Comparison of ENCODE assay signal across 33 cellular contexts in the genomic region with DNA sequence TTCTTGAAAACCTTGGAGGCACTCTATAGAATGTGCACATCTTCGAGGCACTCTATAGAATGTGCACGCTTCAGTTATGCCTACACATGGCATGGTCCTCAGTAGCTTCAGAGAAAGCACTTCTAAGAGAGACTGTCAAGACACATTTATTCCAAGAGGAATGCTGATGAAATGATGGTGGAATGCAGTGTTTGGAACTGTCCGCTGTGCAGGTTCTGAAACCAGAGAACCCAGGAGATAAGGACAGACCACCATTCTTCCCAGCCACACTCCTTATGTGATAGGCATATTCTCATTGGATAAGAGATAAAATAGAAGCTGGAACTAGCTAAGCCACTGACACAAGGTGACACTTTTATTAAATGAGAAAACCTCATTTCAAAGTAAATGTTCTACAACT.
"Had no signal": no experiment of that assay in that cellular context is flagged by ENCODE, and none has a peak within 500 bp of the region (broad histone marks: within the 10 kb centered on the region; RNA-seq: fewer than 3 reads in every experiment).

No MANE protein-coding gene starts in this region.

- H3K9me3 Mint-ChIP-seq: activated B cell treated with CpG ODN at 0.5 μM for 24 hours; activated CD4-positive, alpha-beta memory T cell treated with anti-CD3 and anti-CD28 coated beads for 36 hours; activated naive CD4-positive, alpha-beta T cell treated with anti-CD3 and anti-CD28 coated beads for 36 hours; activated naive CD8-positive, alpha-beta T cell treated with anti-CD3 and anti-CD28 coated beads, Interleukin-2, amount 50 U/mL, for 24 hours; activated T-cell treated with anti-CD3 and anti-CD28 coated beads, Interleukin-2, amount 50 U/mL, for 4 hours; activated T-helper 1 cell treated with anti-CD3 and anti-CD28 coated beads, Interleukin-12 subunit alpha, Interleukin-12 subunit beta, Interleukin-2, Interleukin-4 antibody, amounts not matched to agents 30 ng/mL and 10 ng/mL and 1 ng/mL, durations not matched to agents 14 hours and 24 hours and 36 hours had no signal

- H3K27me3 ChIP-seq: brain microvascular endothelial cell, SJSA1 had no signal

- H3K36me3 Mint-ChIP-seq: activated CD4-positive, alpha-beta memory T cell treated with anti-CD3 and anti-CD28 coated beads for 36 hours; activated naive CD8-positive, alpha-beta T cell; T-cell had no signal

- H3K27ac ChIP-seq: brain microvascular endothelial cell, KMS-11, SJSA1, VCaP had no signal

- H3K27ac Mint-ChIP-seq: activated B cell treated with CpG ODN at 0.5 μM for 24 hours; activated CD4-positive, alpha-beta memory T cell treated with anti-CD3 and anti-CD28 coated beads for 36 hours; activated naive CD4-positive, alpha-beta T cell treated with anti-CD3 and anti-CD28 coated beads for 36 hours; activated naive CD8-positive, alpha-beta T cell; activated naive CD8-positive, alpha-beta T cell treated with anti-CD3 and anti-CD28 coated beads, Interleukin-2, amount 50 U/mL, for 24 hours; activated T-helper 1 cell treated with anti-CD3 and anti-CD28 coated beads, Interleukin-12 subunit alpha, Interleukin-12 subunit beta, Interleukin-2, Interleukin-4 antibody, amounts not matched to agents 30 ng/mL and 10 ng/mL and 1 ng/mL, durations not matched to agents 14 hours and 24 hours and 36 hours; T-cell had no signal

- DNase-seq: activated B cell treated with CpG ODN at 0.5 μM for 24 hours; activated CD4-positive, alpha-beta memory T cell treated with anti-CD3 and anti-CD28 coated beads for 36 hours; activated CD4-positive, alpha-beta T cell treated with anti-CD3 and anti-CD28 coated beads for 4 hours; activated CD4-positive, alpha-beta T cell treated with anti-CD3 and anti-CD28 coated beads, Interleukin-2, amount 50 U/mL, for 1 hour; activated CD4-positive, CD25-positive, alpha-beta regulatory T cell treated with anti-CD3 and anti-CD28 coated beads, Interleukin-2, amount 50 U/mL, for 72 hours; activated CD8-positive, alpha-beta memory T cell treated with anti-CD3 and anti-CD28 coated beads, Interleukin-2, amount 50 U/mL, for 4 hours; activated gamma-delta T cell treated with Interleukin-2 at 50 U/mL for 16 hours; activated naive CD4-positive, alpha-beta T cell treated with anti-CD3 and anti-CD28 coated beads for 36 hours; activated naive CD8-positive, alpha-beta T cell treated with anti-CD3 and anti-CD28 coated beads, Interleukin-2, amount 50 U/mL, for 24 hours; activated T-cell treated with anti-CD3 and anti-CD28 coated beads for 4 hours; activated T-cell treated with anti-CD3 and anti-CD28 coated beads, Interleukin-2, amount 50 U/mL, for 4 hours; anterior cingulate cortex; brain microvascular endothelial cell; central memory CD4-positive, alpha-beta T cell; MM.1S; MV-4-11; NCI-H1092; NCI-H1436 treated with DMSO at 0.1 percent for 48 hours; NCI-H1694 treated with DMSO at 0.1 percent for 48 hours; NCI-H2029; NCI-H345; NCI-H524 treated with DMSO at 0.1 percent for 48 hours; SHP77; SK-N-SH; T-cell; T-helper 2 cell; T-helper 9 cell had no signal

- H3K36me3 ChIP-seq: brain microvascular endothelial cell, SJSA1 had no signal

- H3K4me1 Mint-ChIP-seq: activated B cell treated with CpG ODN at 0.5 μM for 24 hours; activated naive CD8-positive, alpha-beta T cell treated with anti-CD3 and anti-CD28 coated beads, Interleukin-2, amount 50 U/mL, for 24 hours; T-cell had no signal

- H3K4me1 ChIP-seq: SJSA1 had no signal

- H3K4me3 Mint-ChIP-seq: activated B cell treated with CpG ODN at 0.5 μM for 24 hours; activated CD4-positive, alpha-beta memory T cell treated with anti-CD3 and anti-CD28 coated beads for 36 hours; activated naive CD4-positive, alpha-beta T cell treated with anti-CD3 and anti-CD28 coated beads for 36 hours; activated naive CD8-positive, alpha-beta T cell; activated naive CD8-positive, alpha-beta T cell treated with anti-CD3 and anti-CD28 coated beads, Interleukin-2, amount 50 U/mL, for 24 hours; activated T-cell treated with anti-CD3 and anti-CD28 coated beads, Interleukin-2, amount 50 U/mL, for 4 hours; activated T-helper 1 cell treated with anti-CD3 and anti-CD28 coated beads, Interleukin-12 subunit alpha, Interleukin-12 subunit beta, Interleukin-2, Interleukin-4 antibody, amounts not matched to agents 30 ng/mL and 10 ng/mL and 1 ng/mL, durations not matched to agents 14 hours and 24 hours and 36 hours; T-cell had no signal

- H3K4me3 ChIP-seq: SJSA1 had no signal

- H3K9me3 ChIP-seq: SJSA1, SK-N-SH had no signal

- ATAC-seq: activated naive CD8-positive, alpha-beta T cell treated with anti-CD3 and anti-CD28 coated beads, Interleukin-2, amount 50 U/mL, for 24 hours; activated T-cell treated with anti-CD3 and anti-CD28 coated beads, Interleukin-2, amount 50 U/mL, for 4 hours; Panc1; T-cell had no signal

- H3K27me3 Mint-ChIP-seq: activated B cell treated with CpG ODN at 0.5 μM for 24 hours; activated CD4-positive, alpha-beta memory T cell treated with anti-CD3 and anti-CD28 coated beads for 36 hours; activated naive CD8-positive, alpha-beta T cell; activated naive CD8-positive, alpha-beta T cell treated with anti-CD3 and anti-CD28 coated beads, Interleukin-2, amount 50 U/mL, for 24 hours; T-cell had no signal
